22 cellular contexts compared by ENCODE assay signal in the genomic region with DNA sequence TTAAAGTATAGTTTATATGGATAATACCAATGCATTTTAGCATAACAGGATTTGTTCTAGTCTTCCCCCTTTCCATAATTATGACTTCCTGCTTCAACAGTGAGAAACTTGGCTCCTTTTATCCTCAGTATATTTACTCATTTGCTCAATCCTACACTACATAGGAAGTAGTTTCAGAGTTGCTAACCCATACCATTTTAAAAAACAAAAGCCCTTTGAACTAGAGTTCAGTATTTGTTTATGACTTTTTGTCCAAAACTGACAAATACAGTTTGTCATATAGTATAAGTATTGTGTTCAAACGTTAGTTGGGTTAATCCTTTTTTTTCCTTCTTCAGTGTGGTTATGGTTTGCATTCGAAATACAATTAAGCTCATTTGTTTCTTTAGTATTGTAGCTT. TPM values are rescaled to one million over a fixed set of nuclear protein-coding genes. Genes with fewer than 3 reads are reported as not detected.
DNase-seq lines count a peak whose midpoint lies in the region; ATAC-seq, FAIRE-seq and TF ChIP-seq lines count a peak whose summit lies in the region.
"Had no signal": no experiment of that assay in that cellular context is flagged by ENCODE, and none has a peak within 500 bp of the region (broad histone marks: within the 10 kb centered on the region; RNA-seq: fewer than 3 reads in every experiment).

No MANE protein-coding gene starts in this region.

- ATAC-seq in T-helper 17 cell (no peak), K562 (no peak)

- H4K20me1 ChIP-seq in K562 (replicated peaks; ENCODE audit: control insufficient read depth, insufficient read depth, low read length) = no peaks in the 10 kb centered on the region
- H4K20me1 ChIP-seq: BLaER1 treated with 17β-estradiol and CSF1 and Interleukin-3, amounts not matched to agents 10 nM and 100 nM had no signal

- H3K14ac ChIP-seq in mesenchymal stem cell (ENCODE audit: low read length in 2 of 2) = no peak overlapping the region

- H3K4me3 ChIP-seq in A673 (ENCODE audit: low read depth, low read length, poor library complexity, severe bottlenecking) = no peak overlapping the region
- H3K4me3 ChIP-seq in K562 = no peak overlapping the region
- no peak overlapping the region for H3K4me3 ChIP-seq in mesenchymal stem cell (ENCODE audit: insufficient read depth in 1 of 2, low read depth in 1 of 2, low read length in 2 of 2)
- H3K4me3 ChIP-seq: BLaER1 treated with 17β-estradiol and CSF1 and Interleukin-3, amounts not matched to agents 10 nM and 100 nM; GM23248 had no signal

- intact Hi-C loops in A673 (cut with micrococcal nuclease; ENCODE audit: unreplicated experiment) = loop anchor here (5.0 kb wide), 1 partner anchor 65 kb away; a partner anchor contains a TSS
- intact Hi-C loops in K562 (cut with micrococcal nuclease) = loop anchor here (10.0 kb wide), 2 partner anchors 123 to 563 kb away; no protein-coding TSS in a partner anchor

- H4K8ac ChIP-seq in mesenchymal stem cell (ENCODE audit: low read length) = no peak overlapping the region

- FAIRE-seq in K562 (lab: Jason Lieb, UNC) = peak; percentile 29
- FAIRE-seq: D721Med, GM12892, H1 had no signal

- H3K4me3 Mint-ChIP-seq in T-helper 17 cell = no peak overlapping the region
- H3K4me3 Mint-ChIP-seq: CD14-positive monocyte; CD4-positive, alpha-beta T cell had no signal

- H3K9ac ChIP-seq in K562 (ENCODE audit: insufficient read depth in 1 of 2, low read depth in 2 of 2, low read length in 2 of 2) (no peak overlapping the region), mesenchymal stem cell (ENCODE audit: low read length) (no peak overlapping the region)
- H3K9ac ChIP-seq: GM23248 had no signal

- no peak overlapping the region for H3K18ac ChIP-seq in mesenchymal stem cell (ENCODE audit: low read depth in 1 of 2, low read length in 2 of 2)

- H3K27ac Mint-ChIP-seq in T-helper 17 cell = peak overlapping the region; percentile 11
- H3K27ac Mint-ChIP-seq: CD4-positive, alpha-beta T cell had no signal

- CTCF ChIA-PET in A673 (lab: Charles Lee) (interaction anchor here (0.6 kb wide), 1 partner anchor 152 kb away, joined by 3 read pairs; no protein-coding TSS in a partner anchor), K562 (lab: Yijun Ruan, JAX; ENCODE audit: low intra/inter-chr PET ratio) (interaction anchor here (4.7 kb wide), 1 partner anchor 152 kb away, joined by 33 read pairs; no protein-coding TSS in a partner anchor)

- H3K36me3 Mint-ChIP-seq in T-helper 17 cell (ENCODE audit: low read depth) = no peaks in the 10 kb centered on the region
- H3K36me3 Mint-ChIP-seq: CD14-positive monocyte had no signal

- H3K4me1 ChIP-seq in A673 (ENCODE audit: insufficient read depth, low read length, poor library complexity, severe bottlenecking) (peaks cover 10% of the 10 kb centered on the region), K562 (replicated peaks in 1 of 2; ENCODE audit: control insufficient read depth in 2 of 2, insufficient read depth in 2 of 2, low read length in 2 of 2) (peaks cover 6 to 7% of the 10 kb centered on the region in 2 experiments; a peak in 4 of 5 replicates), mesenchymal stem cell (ENCODE audit: control insufficient read depth, insufficient read depth, low read depth, low read length) (peaks cover 1% of the 10 kb centered on the region)
- H3K4me1 ChIP-seq: BE2C had no signal

- TF ChIP-seq POLR2A in K562 (conservative IDR thresholded peaks at IDR 0.05) = no peak

- H3K27ac ChIP-seq in A673 (ENCODE audit: low read depth, low read length, poor library complexity, severe bottlenecking) = no peak overlapping the region
- no peak overlapping the region for H3K27ac ChIP-seq in K562 (ENCODE audit: extremely low read depth, low read depth, low read length)
- no peak overlapping the region for H3K27ac ChIP-seq in mesenchymal stem cell (ENCODE audit: low read length, poor library complexity, severe bottlenecking)
- H3K27ac ChIP-seq: BLaER1 treated with 17β-estradiol and CSF1 and Interleukin-3, amounts not matched to agents 10 nM and 100 nM; GM23248 had no signal

- TF ChIP-seq RAD21 in K562 (CRISPR knock-in tag; conservative IDR thresholded peaks at IDR 0.05 in 1 of 2, IDR thresholded peaks at IDR 0.05 in 1 of 2) = no peak

- H3K79me1 ChIP-seq in mesenchymal stem cell (replicated peaks; ENCODE audit: low read length, poor library complexity, severe bottlenecking) = peaks cover 5% of the 10 kb centered on the region

- H2BK12ac ChIP-seq in mesenchymal stem cell (ENCODE audit: low read length in 2 of 2) = no peak overlapping the region

- H2AFZ ChIP-seq in K562 (ENCODE audit: low read depth, low read length) = no peak overlapping the region
- no peak overlapping the region for H2AFZ ChIP-seq in mesenchymal stem cell (ENCODE audit: low read depth, low read length)
- H2AFZ ChIP-seq: GM23248 had no signal

- in situ Hi-C loops in K562 (cut with MboI) = loop anchor here (5.0 kb wide), 1 partner anchor 155 kb away; no protein-coding TSS in a partner anchor

- no peak overlapping the region for H2AK5ac ChIP-seq in mesenchymal stem cell (ENCODE audit: low read length, severe bottlenecking)

- H4K91ac ChIP-seq in mesenchymal stem cell (ENCODE audit: low read length) = no peak overlapping the region

- no peaks in the 10 kb centered on the region for H3K9me1 ChIP-seq in K562 (ENCODE audit: control insufficient read depth, insufficient read depth, low read length)

- peaks cover 6% of the 10 kb centered on the region for H3K4me1 Mint-ChIP-seq in T-helper 17 cell

- H2BK15ac ChIP-seq in mesenchymal stem cell (ENCODE audit: low read depth, poor library complexity, severe bottlenecking) = no peak overlapping the region

- H2BK120ac ChIP-seq in mesenchymal stem cell (ENCODE audit: low read depth, low read length) = no peak overlapping the region

- H3K36me3 ChIP-seq in A673 (ENCODE audit: insufficient read depth, low read length, poor library complexity, severe bottlenecking) (no peaks in the 10 kb centered on the region), K562 (ENCODE audit: control insufficient read depth, insufficient read depth, low read length) (no peaks in the 10 kb centered on the region), mesenchymal stem cell (ENCODE audit: control insufficient read depth in 1 of 2, insufficient read depth in 2 of 2, low read depth in 1 of 2, low read length in 2 of 2) (no peaks in the 10 kb centered on the region)
- H3K36me3 ChIP-seq: BE2C had no signal

- H3K27me3 Mint-ChIP-seq in T-helper 17 cell = no peaks in the 10 kb centered on the region
- H3K27me3 Mint-ChIP-seq: CD4-positive, alpha-beta T cell had no signal

- H3K27me3 ChIP-seq in A673 (replicated peaks; ENCODE audit: insufficient read depth, low read depth, low read length, poor library complexity) = no peaks in the 10 kb centered on the region
- H3K27me3 ChIP-seq in K562 (ENCODE audit: control insufficient read depth in 2 of 2, insufficient read depth in 2 of 2, low read length in 2 of 2) = peaks cover 5 to 7% of the 10 kb centered on the region in 2 experiments; a peak in 3 of 5 replicates
- no peaks in the 10 kb centered on the region for H3K27me3 ChIP-seq in mesenchymal stem cell (ENCODE audit: control insufficient read depth in 1 of 2, insufficient read depth in 1 of 2, low read length in 2 of 2)
- H3K27me3 ChIP-seq: BE2C; BLaER1 treated with 17β-estradiol and CSF1 and Interleukin-3, amounts not matched to agents 10 nM and 100 nM had no signal

- no peak overlapping the region for H3K23ac ChIP-seq in mesenchymal stem cell (ENCODE audit: low read length in 2 of 2)

- H3K79me2 ChIP-seq in K562 (ENCODE audit: control insufficient read depth, insufficient read depth, low read length) = peaks cover 7% of the 10 kb centered on the region; the same call in 2 of the 3 replicates

- no peak for TF ChIP-seq CTCF in A673 (conservative IDR thresholded peaks at IDR 0.05; ENCODE audit: low read depth, low read length)
- no peak for TF ChIP-seq CTCF in K562 (IDR thresholded peaks at IDR 0.05 in 2 of 3, conservative IDR thresholded peaks at IDR 0.05 in 1 of 3; ENCODE audit: insufficient read depth in 2 of 3, low read depth in 1 of 3, low read length in 3 of 3)

- H3K4me2 ChIP-seq in K562 (ENCODE audit: insufficient read depth, low read length) (no peak overlapping the region), mesenchymal stem cell (ENCODE audit: low read length, poor library complexity, severe bottlenecking) (no peak overlapping the region)
- H3K4me2 ChIP-seq: BLaER1 treated with 17β-estradiol and CSF1 and Interleukin-3, amounts not matched to agents 10 nM and 100 nM had no signal

- no peak for TF ChIP-seq EP300 in K562 (IDR thresholded peaks at IDR 0.05; ENCODE audit: low read length)

- WGBS in K562 (ENCODE audit: insufficient coverage, low coverage, missing lambda C conversion rate) = 0% methylated on average over 2 of the region's 2 CpGs
- 100% methylated on average over 1 of the region's 2 CpGs for WGBS in mesenchymal stem cell

- POLR2A ChIA-PET in A673 (lab: Charles Lee; ENCODE audit: low non-redundant PET) (no interaction called here), K562 (lab: Yijun Ruan, JAX) (no interaction called here)

- H3K4ac ChIP-seq in mesenchymal stem cell (ENCODE audit: low read depth in 1 of 2, low read length in 2 of 2) = no peak overlapping the region

- peak; percentile 35 for DNase-seq in A673 (ENCODE audit: low spot score)
- DNase-seq in T-helper 17 cell = no peak
- DNase-seq in K562 (ENCODE audit: extremely low read depth in 1 of 4, low spot score in 3 of 4) = no peak
- no peak for DNase-seq in activated gamma-delta T cell treated with Interleukin-2 at 50 U/mL for 16 hours
- no peak for DNase-seq in epidermal melanocyte (ENCODE audit: insufficient read length, low spot score)
- DNase-seq in mesenchymal stem cell = no peak
- DNase-seq: ACHN; AML-193; BE2C; CD4-positive, alpha-beta T cell; CD8-positive, alpha-beta memory T cell; DMS 273 treated with DMSO at 0.1 percent for 48 hours; DMS79; GF-D8; GM23248; H7; HCEC 1CT had no signal

- H3K9me3 ChIP-seq in A673 (ENCODE audit: low read depth, low read length, poor library complexity, severe bottlenecking) (no peaks in the 10 kb centered on the region), T-helper 17 cell (ENCODE audit: control insufficient read depth, low read length, poor library complexity, severe bottlenecking) (no peaks in the 10 kb centered on the region), K562 (replicated peaks; ENCODE audit: control insufficient read depth, insufficient read depth, low read depth, low read length) (no peaks in the 10 kb centered on the region), mesenchymal stem cell (ENCODE audit: control insufficient read depth, low read length) (no peaks in the 10 kb centered on the region)
- H3K9me3 ChIP-seq: BE2C; BLaER1 treated with 17β-estradiol and CSF1 and Interleukin-3, amounts not matched to agents 10 nM and 100 nM had no signal

- H2BK5ac ChIP-seq in mesenchymal stem cell (ENCODE audit: low read depth, low read length, poor library complexity, severe bottlenecking) = no peak overlapping the region

- BruUV-seq in A673 (replicated peaks; lab: Mats Ljungman, UMichigan) (no TSS peak), K562 (replicated peaks; lab: Mats Ljungman, UMichigan) (no TSS peak)

RNA-seq across cellular contexts. Expression of a gene that starts 5.9 kb away (rescaled TPM):
- 4.4 and 6.7 TPM in 2 replicates for total RNA-seq in A673 (2021)
- 10 to 100 TPM; 15.7 to 19.2 TPM for total RNA-seq in T-helper 17 cell
- total RNA-seq in K562 (2011; cell fraction: chromatin; rRNA removed; ENCODE audit: low replicate concordance) = 4.1 and 14.7 TPM in 2 replicates
- 4.2 and 4.5 TPM in 2 replicates for total RNA-seq in K562 (2011; cell fraction: nucleolus; rRNA removed)
- total RNA-seq in K562 (2011; cell fraction: nucleoplasm; rRNA removed) = 8.4 and 12.7 TPM in 2 replicates
- 1.6 and 3.0 TPM in 2 replicates for total RNA-seq in K562 (2014; rRNA removed)
- 3.2 TPM in 2 replicates for total RNA-seq in K562 (2014; rRNA removed; fragmentation: Illumina TruSeq; extraction: Trizol)
- 2.8 and 4.0 TPM in 2 replicates for total RNA-seq in K562 (2015; rRNA removed; fragmentation: Illumina TruSeq; extraction: Trizol)
- 2.4 and 2.8 TPM in 2 replicates for total RNA-seq in K562 (2021)
- 3.8 and 4.3 TPM in 2 replicates for polyA plus RNA-seq in K562 (2011; rRNA removed)
- 0.60 and 2.4 TPM in 2 replicates for polyA plus RNA-seq in K562 (2011; cell fraction: cytosol; rRNA removed)
- polyA plus RNA-seq in K562 (2011; cell fraction: nucleus; rRNA removed) = 6.5 and 7.5 TPM in 2 replicates
- polyA plus RNA-seq in K562 (2012) = 1.3 and 1.8 TPM in 2 replicates
- 2.3 and 3.0 TPM in 2 replicates for polyA plus RNA-seq in K562 (2014; fragmentation: Illumina TruSeq; extraction: Trizol)
- 1 to 10 TPM in 1 of 2 experiments, under 1 TPM in 1; 0.53 to 1.1 TPM for polyA plus RNA-seq in K562 (2014; fragmentation: Nextera tagmentation; extraction: Ambion mirVana)
- 3.2 and 5.9 TPM in 2 replicates for polyA plus RNA-seq in K562 (2014; rRNA removed)
- polyA minus RNA-seq in K562 (2011; rRNA and poly(A)+ RNA removed) = 4.4 and 10.4 TPM in 2 replicates
- polyA minus RNA-seq in K562 (2011; cell fraction: cytosol; rRNA and poly(A)+ RNA removed) = 0.46 and 2.7 TPM in 2 replicates
- 6.6 and 8.4 TPM in 2 replicates for polyA minus RNA-seq in K562 (2011; cell fraction: nucleus; rRNA and poly(A)+ RNA removed)
- polyA plus RNA-seq in mesenchymal stem cell (2013, experiment 1 of 2) = 2.4 TPM
- 2.2 TPM for polyA plus RNA-seq in mesenchymal stem cell (2013, experiment 2 of 2)

RNA-seq across cellular contexts. Expression of a gene that starts 57.6 kb away (rescaled TPM):
- total RNA-seq in A673 (2021) (37.3 and 42.2 TPM in 2 replicates), T-helper 17 cell (10 to 100 TPM; 40.7 to 59.3 TPM), K562 (2014; rRNA removed) (21.8 and 34.0 TPM in 2 replicates), K562 (2014; rRNA removed; fragmentation: Illumina TruSeq; extraction: Trizol) (23.8 and 26.3 TPM in 2 replicates), K562 (2015; rRNA removed; fragmentation: Illumina TruSeq; extraction: Trizol) (20.2 and 21.5 TPM in 2 replicates), K562 (2021) (51.5 and 54.8 TPM in 2 replicates)
- 110 and 220 TPM in 2 replicates for total RNA-seq in K562 (2011; cell fraction: chromatin; rRNA removed; ENCODE audit: low replicate concordance)
- 147 and 161 TPM in 2 replicates for total RNA-seq in K562 (2011; cell fraction: nucleolus; rRNA removed)
- total RNA-seq in K562 (2011; cell fraction: nucleoplasm; rRNA removed) = 106 and 109 TPM in 2 replicates
- polyA plus RNA-seq in K562 (2011; rRNA removed) (36.6 and 39.0 TPM in 2 replicates), K562 (2014; fragmentation: Illumina TruSeq; extraction: Trizol) (42.6 and 45.5 TPM in 2 replicates), K562 (2014; fragmentation: Nextera tagmentation; extraction: Ambion mirVana) (1 to 10 TPM; 1.5 to 2.6 TPM), K562 (2014; rRNA removed) (40.9 and 47.0 TPM in 2 replicates)
- polyA plus RNA-seq in K562 (2011; cell fraction: cytosol; rRNA removed) = 34.9 and 56.0 TPM in 2 replicates
- polyA plus RNA-seq in K562 (2011; cell fraction: nucleus; rRNA removed) = 171 and 243 TPM in 2 replicates
- 27.9 and 41.6 TPM in 2 replicates for polyA plus RNA-seq in K562 (2012)
- 47.4 and 65.5 TPM in 2 replicates for polyA minus RNA-seq in K562 (2011; rRNA and poly(A)+ RNA removed)
- polyA minus RNA-seq in K562 (2011; cell fraction: cytosol; rRNA and poly(A)+ RNA removed) = 22.6 and 27.7 TPM in 2 replicates
- polyA minus RNA-seq in K562 (2011; cell fraction: nucleus; rRNA and poly(A)+ RNA removed) = 45.9 and 47.4 TPM in 2 replicates
- 28.8 TPM for polyA plus RNA-seq in mesenchymal stem cell (2013, experiment 1 of 2)
- polyA plus RNA-seq in mesenchymal stem cell (2013, experiment 2 of 2) = 29.1 TPM
